1 cellular context compared by ENCODE assay signal in genomic region chr22:19708323-19709011, GRCh38.
TF ChIP-seq lines count a peak whose summit lies in the region.

No MANE protein-coding gene starts in this region.

TF ChIP-seq in HepG2, 621 proteins besides CTCF, POLR2A, EP300 and RAD21:
- TF ChIP-seq ZNF891 (CRISPR knock-in tag; IDR thresholded peaks at IDR 0.05): no peak
- no peak for TF ChIP-seq MYPOP (CRISPR knock-in tag; IDR thresholded peaks at IDR 0.05)
- no peak for TF ChIP-seq HMGXB3 (CRISPR knock-in tag; IDR thresholded peaks at IDR 0.05; ENCODE audit: borderline replicate concordance)
- TF ChIP-seq ARNTL (CRISPR knock-in tag; IDR thresholded peaks at IDR 0.05): no peak
- no peak for TF ChIP-seq TIGD3 (CRISPR knock-in tag; IDR thresholded peaks at IDR 0.05; ENCODE audit: borderline replicate concordance)
- TF ChIP-seq TCF12 (IDR thresholded peaks at IDR 0.05): no peak
- TF ChIP-seq TCF12 (CRISPR knock-in tag; IDR thresholded peaks at IDR 0.05): no peak
- TF ChIP-seq ZSCAN30 (CRISPR knock-in tag; IDR thresholded peaks at IDR 0.05): no peak
- no peak for TF ChIP-seq ZFP1 (CRISPR knock-in tag; IDR thresholded peaks at IDR 0.05)
- TF ChIP-seq ZNF629 (CRISPR knock-in tag; conservative IDR thresholded peaks at IDR 0.05): no peak
- no peak for TF ChIP-seq GABPA (IDR thresholded peaks at IDR 0.05; ENCODE audit: low read depth, low read length)
- TF ChIP-seq GABPA (CRISPR knock-in tag; IDR thresholded peaks at IDR 0.05; ENCODE audit: low read depth): no peak
